ENCODE assay signal across 1 cellular context in genomic region chr17:13568746-13569739, GRCh38.
TF ChIP-seq lines count a peak whose summit lies in the region.

No MANE protein-coding gene starts in this region.

TF ChIP-seq in IMR-90, 13 proteins besides CTCF, POLR2A, EP300 and RAD21:
- no peak for TF ChIP-seq ELK1 (IDR thresholded peaks at IDR 0.05; ENCODE audit: borderline replicate concordance, low read depth, low read length)
- no peak for TF ChIP-seq MXI1 (IDR thresholded peaks at IDR 0.05; ENCODE audit: borderline replicate concordance, low read depth, low read length)
- 0 out of 2 replicates have a peak, but pooled peaks have one; percentile 8 for TF ChIP-seq USF2 (IDR thresholded peaks at IDR 0.05; ENCODE audit: low read depth, low read length)
